Comparison of ENCODE assay signal across 1 cellular context in genomic region chr2:46545015-46545839, GRCh38.
TF ChIP-seq lines count a peak whose summit lies in the region.

No MANE protein-coding gene starts in this region.

TF ChIP-seq in A549, 52 proteins besides CTCF, POLR2A, EP300 and RAD21 (continued from another document):
- TF ChIP-seq KDM1A (IDR thresholded peaks at IDR 0.05; ENCODE audit: low read depth): no peak
- TF ChIP-seq, protein P1, sequence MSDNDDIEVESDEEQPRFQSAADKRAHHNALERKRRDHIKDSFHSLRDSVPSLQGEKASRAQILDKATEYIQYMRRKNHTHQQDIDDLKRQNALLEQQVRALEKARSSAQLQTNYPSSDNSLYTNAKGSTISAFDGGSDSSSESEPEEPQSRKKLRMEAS (IDR thresholded peaks at IDR 0.05): no peak
- TF ChIP-seq SREBF2 (IDR thresholded peaks at IDR 0.05): no peak
- TF ChIP-seq ZFP36 (IDR thresholded peaks at IDR 0.05; ENCODE audit: borderline replicate concordance, partially characterized antibody): no peak
- no peak for TF ChIP-seq SMC3 (IDR thresholded peaks at IDR 0.05)
